ENCODE assay signal across 2 cellular contexts in the genomic region with DNA sequence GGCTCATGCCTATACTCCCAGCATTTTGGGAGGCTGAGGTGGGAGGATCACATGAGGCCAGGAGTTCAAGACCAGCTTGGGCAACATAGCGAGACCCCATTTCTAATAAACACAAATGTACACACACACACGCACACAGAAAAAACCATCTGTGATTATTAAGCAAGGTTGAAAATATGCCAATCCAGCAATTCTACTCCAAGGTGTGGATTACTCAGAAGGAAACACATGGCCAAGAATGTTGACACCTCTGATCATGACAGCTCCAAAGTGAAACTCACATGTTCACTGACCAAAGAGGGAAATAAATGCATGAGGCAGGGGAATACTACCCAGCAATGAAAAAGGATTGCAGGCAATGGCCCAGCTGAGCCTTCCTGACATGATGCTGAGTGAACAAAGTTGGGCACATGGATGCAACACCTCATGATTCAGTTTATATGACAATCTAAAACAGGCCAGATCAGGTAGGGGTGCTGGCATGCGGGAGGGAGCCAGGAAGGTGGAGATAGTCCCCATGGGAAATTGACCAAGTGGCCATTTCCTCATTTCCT.
TF ChIP-seq lines count a peak whose summit lies in the region.

No MANE protein-coding gene starts in this region.

TF ChIP-seq in HEK293T, 16 proteins besides CTCF, POLR2A, EP300 and RAD21:
- TF ChIP-seq L3MBTL2 (conservative IDR thresholded peaks at IDR 0.05) (0 out of 2 replicates have a peak, but pooled peaks have one; percentile 23), TARDBP (IDR thresholded peaks at IDR 0.05) (no peak)
TF ChIP-seq in HEK293T: peak in this region for 1.

TF ChIP-seq in GM12878, 131 proteins besides CTCF, POLR2A, EP300 and RAD21:
- no peak for TF ChIP-seq RBBP5 (conservative IDR thresholded peaks at IDR 0.05)
- TF ChIP-seq ZNF622 (IDR thresholded peaks at IDR 0.05) = no peak
- TF ChIP-seq, protein P1, sequence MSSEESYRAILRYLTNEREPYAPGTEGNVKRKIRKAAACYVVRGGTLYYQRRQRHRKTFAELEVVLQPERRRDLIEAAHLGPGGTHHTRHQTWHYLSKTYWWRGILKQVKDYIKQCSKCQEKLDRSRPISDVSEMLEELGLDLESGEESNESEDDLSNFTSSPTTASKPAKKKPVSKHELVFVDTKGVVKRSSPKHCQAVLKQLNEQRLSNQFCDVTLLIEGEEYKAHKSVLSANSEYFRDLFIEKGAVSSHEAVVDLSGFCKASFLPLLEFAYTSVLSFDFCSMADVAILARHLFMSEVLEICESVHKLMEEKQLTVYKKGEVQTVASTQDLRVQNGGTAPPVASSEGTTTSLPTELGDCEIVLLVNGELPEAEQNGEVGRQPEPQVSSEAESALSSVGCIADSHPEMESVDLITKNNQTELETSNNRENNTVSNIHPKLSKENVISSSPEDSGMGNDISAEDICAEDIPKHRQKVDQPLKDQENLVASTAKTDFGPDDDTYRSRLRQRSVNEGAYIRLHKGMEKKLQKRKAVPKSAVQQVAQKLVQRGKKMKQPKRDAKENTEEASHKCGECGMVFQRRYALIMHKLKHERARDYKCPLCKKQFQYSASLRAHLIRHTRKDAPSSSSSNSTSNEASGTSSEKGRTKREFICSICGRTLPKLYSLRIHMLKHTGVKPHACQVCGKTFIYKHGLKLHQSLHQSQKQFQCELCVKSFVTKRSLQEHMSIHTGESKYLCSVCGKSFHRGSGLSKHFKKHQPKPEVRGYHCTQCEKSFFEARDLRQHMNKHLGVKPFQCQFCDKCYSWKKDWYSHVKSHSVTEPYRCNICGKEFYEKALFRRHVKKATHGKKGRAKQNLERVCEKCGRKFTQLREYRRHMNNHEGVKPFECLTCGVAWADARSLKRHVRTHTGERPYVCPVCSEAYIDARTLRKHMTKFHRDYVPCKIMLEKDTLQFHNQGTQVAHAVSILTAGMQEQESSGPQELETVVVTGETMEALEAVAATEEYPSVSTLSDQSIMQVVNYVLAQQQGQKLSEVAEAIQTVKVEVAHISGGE (CRISPR knock-in tag; IDR thresholded peaks at IDR 0.05) = no peak
- peak; percentile 39; the same call in 1 of the 2 replicates for TF ChIP-seq SPI1 (IDR thresholded peaks at IDR 0.05; ENCODE audit: borderline replicate concordance, insufficient read depth, low read depth, low read length)
- no peak for TF ChIP-seq JUNB (IDR thresholded peaks at IDR 0.05)
- no peak for TF ChIP-seq HDAC6 (IDR thresholded peaks at IDR 0.05; ENCODE audit: unreplicated experiment)
- TF ChIP-seq HDGF (IDR thresholded peaks at IDR 0.05) = no peak
- TF ChIP-seq SMARCA5 (IDR thresholded peaks at IDR 0.05) = peak; percentile 70; the same call in 1 of the 2 replicates
- no peak for TF ChIP-seq KAT2A (conservative IDR thresholded peaks at IDR 0.05; ENCODE audit: control insufficient read depth, low read depth, low read length)
- TF ChIP-seq RB1 (IDR thresholded peaks at IDR 0.05; ENCODE audit: borderline replicate concordance) = no peak
- TF ChIP-seq ASH2L (IDR thresholded peaks at IDR 0.05; ENCODE audit: borderline replicate concordance, low read depth) = no peak
- TF ChIP-seq ETV6 (conservative IDR thresholded peaks at IDR 0.05 in 1 of 2, IDR thresholded peaks at IDR 0.05 in 1 of 2; ENCODE audit: borderline replicate concordance in 1 of 2, low read depth in 1 of 2) = no peak
- TF ChIP-seq NR2C2 (IDR thresholded peaks at IDR 0.05; ENCODE audit: borderline replicate concordance, control insufficient read depth, insufficient read length, low read depth) = no peak
- TF ChIP-seq, protein P2, sequence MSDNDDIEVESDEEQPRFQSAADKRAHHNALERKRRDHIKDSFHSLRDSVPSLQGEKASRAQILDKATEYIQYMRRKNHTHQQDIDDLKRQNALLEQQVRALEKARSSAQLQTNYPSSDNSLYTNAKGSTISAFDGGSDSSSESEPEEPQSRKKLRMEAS (IDR thresholded peaks at IDR 0.05; ENCODE audit: low read depth, low read length) = no peak
- no peak for TF ChIP-seq TBL1XR1 (IDR thresholded peaks at IDR 0.05; ENCODE audit: low read depth, low read length)
- no peak for TF ChIP-seq ZNF384 (IDR thresholded peaks at IDR 0.05; ENCODE audit: borderline replicate concordance, low read depth, low read length)
- 0 out of 2 replicates have a peak, but pooled peaks have one; percentile 21 for TF ChIP-seq ZNF217 (IDR thresholded peaks at IDR 0.05)
- TF ChIP-seq ZNF274 (IDR thresholded peaks at IDR 0.05; ENCODE audit: insufficient read depth, insufficient read length) = no peak
- TF ChIP-seq CBX5 (IDR thresholded peaks at IDR 0.05; ENCODE audit: low read depth) = no peak
- TF ChIP-seq, protein P3, sequence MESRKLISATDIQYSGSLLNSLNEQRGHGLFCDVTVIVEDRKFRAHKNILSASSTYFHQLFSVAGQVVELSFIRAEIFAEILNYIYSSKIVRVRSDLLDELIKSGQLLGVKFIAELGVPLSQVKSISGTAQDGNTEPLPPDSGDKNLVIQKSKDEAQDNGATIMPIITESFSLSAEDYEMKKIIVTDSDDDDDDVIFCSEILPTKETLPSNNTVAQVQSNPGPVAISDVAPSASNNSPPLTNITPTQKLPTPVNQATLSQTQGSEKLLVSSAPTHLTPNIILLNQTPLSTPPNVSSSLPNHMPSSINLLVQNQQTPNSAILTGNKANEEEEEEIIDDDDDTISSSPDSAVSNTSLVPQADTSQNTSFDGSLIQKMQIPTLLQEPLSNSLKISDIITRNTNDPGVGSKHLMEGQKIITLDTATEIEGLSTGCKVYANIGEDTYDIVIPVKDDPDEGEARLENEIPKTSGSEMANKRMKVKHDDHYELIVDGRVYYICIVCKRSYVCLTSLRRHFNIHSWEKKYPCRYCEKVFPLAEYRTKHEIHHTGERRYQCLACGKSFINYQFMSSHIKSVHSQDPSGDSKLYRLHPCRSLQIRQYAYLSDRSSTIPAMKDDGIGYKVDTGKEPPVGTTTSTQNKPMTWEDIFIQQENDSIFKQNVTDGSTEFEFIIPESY (IDR thresholded peaks at IDR 0.05) = no peak
- TF ChIP-seq, protein P4, sequence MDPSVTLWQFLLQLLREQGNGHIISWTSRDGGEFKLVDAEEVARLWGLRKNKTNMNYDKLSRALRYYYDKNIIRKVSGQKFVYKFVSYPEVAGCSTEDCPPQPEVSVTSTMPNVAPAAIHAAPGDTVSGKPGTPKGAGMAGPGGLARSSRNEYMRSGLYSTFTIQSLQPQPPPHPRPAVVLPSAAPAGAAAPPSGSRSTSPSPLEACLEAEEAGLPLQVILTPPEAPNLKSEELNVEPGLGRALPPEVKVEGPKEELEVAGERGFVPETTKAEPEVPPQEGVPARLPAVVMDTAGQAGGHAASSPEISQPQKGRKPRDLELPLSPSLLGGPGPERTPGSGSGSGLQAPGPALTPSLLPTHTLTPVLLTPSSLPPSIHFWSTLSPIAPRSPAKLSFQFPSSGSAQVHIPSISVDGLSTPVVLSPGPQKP (IDR thresholded peaks at IDR 0.05; ENCODE audit: low read depth, low read length) = no peak
- TF ChIP-seq, protein P5, sequence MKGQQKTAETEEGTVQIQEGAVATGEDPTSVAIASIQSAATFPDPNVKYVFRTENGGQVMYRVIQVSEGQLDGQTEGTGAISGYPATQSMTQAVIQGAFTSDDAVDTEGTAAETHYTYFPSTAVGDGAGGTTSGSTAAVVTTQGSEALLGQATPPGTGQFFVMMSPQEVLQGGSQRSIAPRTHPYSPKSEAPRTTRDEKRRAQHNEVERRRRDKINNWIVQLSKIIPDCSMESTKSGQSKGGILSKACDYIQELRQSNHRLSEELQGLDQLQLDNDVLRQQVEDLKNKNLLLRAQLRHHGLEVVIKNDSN (IDR thresholded peaks at IDR 0.05; ENCODE audit: borderline replicate concordance, extremely low read length, insufficient read depth, low read depth, low read length) = no peak
- no peak for TF ChIP-seq BCL11A (IDR thresholded peaks at IDR 0.05; ENCODE audit: low read depth, low read length)
- TF ChIP-seq MXI1 (IDR thresholded peaks at IDR 0.05; ENCODE audit: low read depth, low read length) = no peak
- no peak for TF ChIP-seq EED (IDR thresholded peaks at IDR 0.05; ENCODE audit: low read depth)
TF ChIP-seq in GM12878: peak in this region for 3.
